ENCODE assay signal across 18 cellular contexts in the genomic region with DNA sequence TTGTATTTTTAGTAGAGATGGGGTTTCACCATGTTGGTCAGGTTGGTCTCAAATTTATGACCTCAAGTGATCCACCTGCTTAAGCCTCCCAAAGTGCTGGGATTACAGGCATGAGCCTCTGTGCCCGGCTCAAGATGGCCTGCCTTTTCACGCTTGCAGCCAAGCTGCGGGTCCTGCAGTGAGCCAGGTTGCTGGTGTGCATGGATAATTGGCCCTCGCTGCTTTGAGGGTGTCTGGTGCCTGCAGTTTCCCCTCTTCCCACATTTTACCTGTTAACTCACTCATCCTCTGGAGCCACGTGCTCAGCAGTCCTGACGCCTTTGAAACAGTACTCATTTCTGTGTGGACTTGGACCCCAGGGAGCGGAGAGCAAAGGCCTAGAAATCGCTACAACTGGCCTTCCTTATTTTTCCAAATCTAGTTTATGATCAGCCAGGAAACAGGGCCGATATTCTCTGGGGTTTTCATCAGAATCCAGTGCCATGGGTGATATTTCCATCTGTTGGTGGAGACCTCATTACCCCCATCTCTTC. TPM values are rescaled to one million over a fixed set of nuclear protein-coding genes. Genes with fewer than 3 reads are reported as not detected.
DNase-seq lines count a peak whose midpoint lies in the region; ATAC-seq and TF ChIP-seq lines count a peak whose summit lies in the region.
"Had no signal": no experiment of that assay in that cellular context is flagged by ENCODE, and none has a peak within 500 bp of the region (broad histone marks: within the 10 kb centered on the region; RNA-seq: fewer than 3 reads in every experiment).

No MANE protein-coding gene starts in this region.

- TF ChIP-seq POLR2A in upper lobe of left lung (IDR thresholded peaks at IDR 0.05), result no peak
- no peak for TF ChIP-seq POLR2A in spleen (IDR thresholded peaks at IDR 0.05)

- H3K36me3 ChIP-seq in WERI-Rb-1 (no peaks in the 10 kb centered on the region), lower lobe of right lung (peaks cover 41% of the 10 kb centered on the region), upper lobe of right lung (peaks cover 30% of the 10 kb centered on the region), upper lobe of left lung (peaks cover 16 to 33% (median 24%) of the 10 kb centered on the region in 4 donors), spleen (peaks cover 0 to 60% (median 31%) of the 10 kb centered on the region in 6 donors)

- ATAC-seq in right cardiac atrium (no peak), lower lobe of right lung (no peak), upper lobe of right lung (no peak), upper lobe of left lung (ENCODE audit: low FRiP score in 2 of 2) (no peak)
- ATAC-seq: foreskin keratinocyte; stimulated activated effector memory CD8-positive, alpha-beta T cell treated with anti-CD3 and anti-CD28 coated beads, Interleukin-12 subunit alpha, Interleukin-12 subunit beta, amount 100 ng/mL, for 72 hours had no signal

- H3K4me1 ChIP-seq in right cardiac atrium (ENCODE audit: control insufficient read depth, insufficient read depth, low read length) (peaks cover 13% of the 10 kb centered on the region), lower lobe of right lung (peaks cover 42% of the 10 kb centered on the region), upper lobe of right lung (peaks cover 38% of the 10 kb centered on the region), upper lobe of left lung (peaks cover 27 to 47% (median 39%) of the 10 kb centered on the region in 4 donors), spleen (peaks cover 37 to 55% (median 45%) of the 10 kb centered on the region in 6 donors)
- H3K4me1 ChIP-seq: foreskin keratinocyte had no signal

- WGBS in right cardiac atrium, result 97% methylated on average over 9 of the region's 9 CpGs
- 91 to 94% methylated on average over 9 of the region's 9 CpGs for WGBS in upper lobe of left lung, 2 donors
- WGBS in spleen, 5 donors, result 97 to 99% (median 97%) methylated on average over 8 to 9 of the region's 9 CpGs

- H3K9me3 ChIP-seq in right cardiac atrium (ENCODE audit: control insufficient read depth, low read length) (no peaks in the 10 kb centered on the region), WERI-Rb-1 (ENCODE audit: severe bottlenecking) (no peaks in the 10 kb centered on the region), lower lobe of right lung (no peaks in the 10 kb centered on the region), upper lobe of right lung (no peaks in the 10 kb centered on the region), upper lobe of left lung (no peaks in the 10 kb centered on the region), spleen (no peaks in the 10 kb centered on the region)
- H3K9me3 ChIP-seq: tibial nerve had no signal

- H3K4me3 ChIP-seq in right cardiac atrium (ENCODE audit: low read length), result no peak overlapping the region
- H3K4me3 ChIP-seq in WERI-Rb-1 (ENCODE audit: low read depth, low read length), result no peak overlapping the region
- no peak overlapping the region for H3K4me3 ChIP-seq in lower lobe of right lung
- H3K4me3 ChIP-seq in upper lobe of right lung, result no peak overlapping the region
- H3K4me3 ChIP-seq in upper lobe of left lung, result no peak overlapping the region
- no peak overlapping the region for H3K4me3 ChIP-seq in spleen
- H3K4me3 ChIP-seq: GM23248, tibial nerve had no signal

- H3K27me3 ChIP-seq in right cardiac atrium (ENCODE audit: control insufficient read depth, insufficient read depth) (no peaks in the 10 kb centered on the region), WERI-Rb-1 (ENCODE audit: insufficient read depth, low read depth, severe bottlenecking) (no peaks in the 10 kb centered on the region), lower lobe of right lung (ENCODE audit: low read depth) (no peaks in the 10 kb centered on the region), upper lobe of right lung (no peaks in the 10 kb centered on the region), upper lobe of left lung (no peaks in the 10 kb centered on the region), spleen (replicated peaks in 1 of 7) (no peaks in the 10 kb centered on the region)
- H3K27me3 ChIP-seq: foreskin keratinocyte, tibial nerve had no signal

- no peak for TF ChIP-seq CTCF in WERI-Rb-1 (IDR thresholded peaks at IDR 0.05; ENCODE audit: low read depth, low read length)
- TF ChIP-seq CTCF in lower lobe of right lung (IDR thresholded peaks at IDR 0.05), result no peak
- no peak for TF ChIP-seq CTCF in upper lobe of right lung (IDR thresholded peaks at IDR 0.05)
- TF ChIP-seq CTCF in upper lobe of left lung (IDR thresholded peaks at IDR 0.05), result no peak
- TF ChIP-seq CTCF in spleen (IDR thresholded peaks at IDR 0.05 in 8 of 11, conservative IDR thresholded peaks at IDR 0.05 in 3 of 11), result no peak

- TF ChIP-seq EP300 in upper lobe of left lung (IDR thresholded peaks at IDR 0.05), result no peak

- intact Hi-C loops in right cardiac atrium (cut with DNase I), result loop anchor here in 1 of 4 donors (5.0 kb wide), 1 partner anchor 41 kb away; a partner anchor contains a TSS
- intact Hi-C loops in cardiac septum (cut with DNase I), result no loop called here
- intact Hi-C loops in lower lobe of right lung (cut with DNase I), result no loop called here
- intact Hi-C loops in upper lobe of right lung (cut with DNase I), result no loop called here
- intact Hi-C loops in spleen (cut with DNase I; ENCODE audit: low total_unique reads), result no loop called here

- DNase-seq in right cardiac atrium, result peak in 2 of 3 donors; percentile 9 to 10
- no peak for DNase-seq in cardiac septum (ENCODE audit: low spot score)
- DNase-seq in WERI-Rb-1, result peak; percentile 45
- DNase-seq in lower lobe of right lung, result no peak
- DNase-seq in upper lobe of right lung, result no peak
- DNase-seq in upper lobe of left lung, result no peak
- no peak for DNase-seq in NCI-H526 treated with DMSO at 0.1 percent for 48 hours (lab: John Stamatoyannopoulos, UW)
- no peak for DNase-seq in spleen
- DNase-seq: activated T-cell treated with anti-CD3 and anti-CD28 coated beads, Interleukin-2, amount 50 U/mL, for 24 hours; COR-L47; GM23248; KBM-7; NCI-H2227 treated with DMSO at 0.1 percent for 48 hours; RPMI8226 had no signal

- H3K27ac ChIP-seq in right cardiac atrium (ENCODE audit: low read length), result no peak overlapping the region
- no peak overlapping the region for H3K27ac ChIP-seq in WERI-Rb-1
- peak overlapping the region; percentile 1 for H3K27ac ChIP-seq in lower lobe of right lung
- peak overlapping the region; percentile 21 for H3K27ac ChIP-seq in upper lobe of right lung
- H3K27ac ChIP-seq in upper lobe of left lung, result peak overlapping the region in 2 of 4 donors; percentile 44 to 51
- peak overlapping the region in 3 of 8 donors; percentile 12 to 71 (median 18) for H3K27ac ChIP-seq in spleen
- H3K27ac ChIP-seq: epithelial cell of prostate, foreskin keratinocyte, GM23248 had no signal

RNA-seq across cellular contexts. Expression of a gene that starts 42.2 kb away (rescaled TPM):
- total RNA-seq in right cardiac atrium (10 to 100 TPM; 73.8 to 96.1 (median 76.6) TPM), cardiac septum (77.1 TPM), lower lobe of right lung (68.1 TPM), upper lobe of right lung (51.9 TPM), upper lobe of left lung (100 to 1,000 TPM in 1 of 6 donors, 10 to 100 TPM in 5; 36.6 to 193 (median 52.2) TPM), spleen (10 to 100 TPM; 44.6 to 90.1 (median 51.9) TPM)
- polyA plus RNA-seq in right cardiac atrium (43.1 TPM), spleen (10 to 100 TPM; 15.5 to 28.9 (median 27.8) TPM)

Comparison
In these comparisons a context has a peak if more than half of its experiments do, and no peak if none do; other contexts are left out.
1. DNase-seq: peak in right cardiac atrium (2 of 3) and WERI-Rb-1 (single experiment); none in cardiac septum (single experiment), lower lobe of right lung (single experiment), upper lobe of right lung (single experiment), upper lobe of left lung (0 of 2), NCI-H526 treated with DMSO at 0.1 percent for 48 hours (single experiment) and spleen (single experiment).
2. H3K27ac ChIP-seq: peak in lower lobe of right lung (single experiment) and upper lobe of right lung (single experiment); none in right cardiac atrium (single experiment) and WERI-Rb-1 (single experiment).